ENCODE assay signal across 11 cellular contexts in the genomic region with DNA sequence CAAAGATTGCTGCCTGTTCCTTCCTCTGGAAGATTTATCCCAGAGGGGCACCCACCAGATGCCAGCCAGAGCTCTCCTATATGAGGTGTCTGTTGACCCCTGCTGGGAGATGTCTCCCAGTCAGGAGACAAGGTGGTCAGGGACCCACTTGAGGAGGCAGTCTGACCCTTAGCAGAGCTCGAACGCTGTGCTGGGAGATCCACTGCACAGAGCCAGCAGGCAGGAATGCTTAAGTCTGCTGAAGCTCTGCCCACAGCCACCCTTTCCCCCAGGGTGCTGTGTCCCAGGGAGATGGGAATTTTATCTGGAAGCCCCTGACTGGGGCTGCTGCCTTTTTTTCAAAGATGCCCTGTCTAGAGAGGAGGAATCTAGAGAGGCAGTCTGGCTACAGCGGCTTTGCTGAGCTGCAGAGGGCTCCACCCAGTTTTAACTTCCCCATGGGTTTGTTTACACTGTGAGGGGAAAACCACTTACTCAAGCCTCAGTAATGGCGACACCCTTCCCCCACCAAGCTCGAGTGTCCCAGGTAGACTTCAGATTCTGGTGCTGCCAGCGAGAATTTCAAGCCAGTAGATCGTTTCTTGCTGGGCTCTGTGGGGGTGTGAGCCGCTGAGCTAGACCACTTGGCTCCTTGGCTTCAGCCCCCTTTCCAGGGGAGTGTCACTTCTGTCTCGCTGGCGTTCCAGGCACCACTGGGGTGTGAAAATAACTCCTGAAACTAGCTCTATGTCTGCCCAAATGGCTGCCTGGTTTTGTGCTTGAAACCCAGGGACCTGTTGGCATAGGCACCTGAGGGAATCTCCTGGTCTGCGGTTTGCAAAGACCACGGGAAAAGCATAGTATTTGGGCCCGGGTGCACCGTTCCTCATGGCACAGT. TPM values are rescaled to one million over a fixed set of nuclear protein-coding genes. Genes with fewer than 3 reads are reported as not detected.
DNase-seq lines count a peak whose midpoint lies in the region; ATAC-seq, FAIRE-seq and TF ChIP-seq lines count a peak whose summit lies in the region.
"Had no signal": no experiment of that assay in that cellular context is flagged by ENCODE, and none has a peak within 500 bp of the region (broad histone marks: within the 10 kb centered on the region; RNA-seq: fewer than 3 reads in every experiment).

No MANE protein-coding gene starts in this region.

- H3K9me3 ChIP-seq in kidney (ENCODE audit: control insufficient read depth in 1 of 2, low read length in 2 of 2): no peaks in the 10 kb centered on the region
- no peaks in the 10 kb centered on the region for H3K9me3 ChIP-seq in testis
- H3K9me3 ChIP-seq in gastroesophageal sphincter: no peaks in the 10 kb centered on the region
- H3K9me3 ChIP-seq: esophagus squamous epithelium had no signal

- no peak for FAIRE-seq in kidney (lab: Jason Lieb, UNC)

- H3K27me3 ChIP-seq in testis (no peaks in the 10 kb centered on the region), gastroesophageal sphincter (no peaks in the 10 kb centered on the region)
- H3K27me3 ChIP-seq: esophagus squamous epithelium had no signal

- H3K27ac ChIP-seq in kidney (ENCODE audit: low read depth in 2 of 2, low read length in 2 of 2) (no peak overlapping the region), testis (no peak overlapping the region), gastroesophageal sphincter (no peak overlapping the region)
- H3K27ac ChIP-seq: esophagus squamous epithelium had no signal

- no peak for TF ChIP-seq EP300 in gastroesophageal sphincter (IDR thresholded peaks at IDR 0.05)

- TF ChIP-seq CTCF in NB4 (IDR thresholded peaks at IDR 0.05; ENCODE audit: low read depth, low read length) (no peak), kidney (IDR thresholded peaks at IDR 0.05; ENCODE audit: borderline replicate concordance, extremely low read depth, insufficient read depth) (no peak), testis (IDR thresholded peaks at IDR 0.05) (no peak), gastroesophageal sphincter (IDR thresholded peaks at IDR 0.05) (no peak)

- DNase-seq in NB4 (ENCODE audit: low read depth) (peak; percentile 21), kidney (peak; percentile 23), testis (no peak), DMS 273 (lab: John Stamatoyannopoulos, UW; ENCODE audit: unreplicated experiment) (no peak)
- DNase-seq: activated T-cell treated with anti-CD3 and anti-CD28 coated beads, Interleukin-2, amount 50 U/mL, for 1 hour; esophagus squamous epithelium had no signal

- H3K4me3 ChIP-seq in NB4 (ENCODE audit: low read depth, low read length) (no peak overlapping the region), kidney (ENCODE audit: low read length in 2 of 2) (no peak overlapping the region), testis (no peak overlapping the region), gastroesophageal sphincter (no peak overlapping the region)
- H3K4me3 ChIP-seq: esophagus squamous epithelium had no signal

- no peak overlapping the region for H3K9ac ChIP-seq in kidney (ENCODE audit: low read length in 2 of 2)

- H3K36me3 ChIP-seq in kidney (ENCODE audit: control insufficient read depth in 1 of 2, insufficient read depth in 2 of 2, low read length in 2 of 2): no peaks in the 10 kb centered on the region
- H3K36me3 ChIP-seq in testis (ENCODE audit: low read depth, missing control alignments): no peaks in the 10 kb centered on the region
- no peaks in the 10 kb centered on the region for H3K36me3 ChIP-seq in gastroesophageal sphincter
- H3K36me3 ChIP-seq: esophagus squamous epithelium had no signal

- intact Hi-C loops in kidney (cut with DNase I): no loop called here
- intact Hi-C loops in testis (cut with DNase I; ENCODE audit: low total_unique reads): no loop called here

- no peak for TF ChIP-seq POLR2A in NB4 (IDR thresholded peaks at IDR 0.05; ENCODE audit: extremely low read depth, insufficient read length)
- TF ChIP-seq POLR2A in testis (IDR thresholded peaks at IDR 0.05): no peak
- no peak for TF ChIP-seq POLR2A in gastroesophageal sphincter (IDR thresholded peaks at IDR 0.05)

- H3K4me1 ChIP-seq in kidney (ENCODE audit: control insufficient read depth in 1 of 2, insufficient read depth in 1 of 2, low read depth in 1 of 2, low read length in 2 of 2) (no peaks in the 10 kb centered on the region), testis (no peaks in the 10 kb centered on the region), gastroesophageal sphincter (no peaks in the 10 kb centered on the region)

- WGBS in testis, 2 donors: 78 to 81% methylated on average over 13 to 14 of the region's 14 CpGs
- WGBS in gastroesophageal sphincter (ENCODE audit: low coverage in 1 of 2), 2 donors: 73% methylated on average over 4 of the region's 14 CpGs; no CpG with 5 or more reads in 1 of the 2 donors

- ATAC-seq in GM18870 (IDR thresholded peaks at IDR 0.05; ENCODE audit: unreplicated experiment) (peak; percentile 90), HG02759 (IDR thresholded peaks at IDR 0.05; ENCODE audit: unreplicated experiment) (peak; percentile 88), gastroesophageal sphincter (no peak), esophagus mucosa (no peak)

RNA-seq across cellular contexts. Expression of a gene that starts 51.1 kb away (rescaled TPM):
- not detected for total RNA-seq in kidney
- not detected for polyA plus RNA-seq in kidney (ENCODE audit: insufficient read depth, low read depth, low replicate concordance)
- under 1 TPM; 0.37 to 0.39 TPM for total RNA-seq in testis
- polyA plus RNA-seq in testis (ENCODE audit: insufficient read depth, low read depth, low replicate concordance): not detected
- not detected for total RNA-seq in gastroesophageal sphincter
- total RNA-seq in esophagus mucosa: not detected
- total RNA-seq: esophagus squamous epithelium had no signal
- polyA plus RNA-seq: neural cell had no signal

Comparison
In these comparisons a context has a peak if more than half of its experiments do, and no peak if none do; other contexts are left out.
1. ATAC-seq: peak in GM18870 (single experiment) and HG02759 (single experiment); none in gastroesophageal sphincter (single experiment) and esophagus mucosa (single experiment).
2. DNase-seq: peak in NB4 (single experiment) and kidney (single experiment); none in testis (single experiment) and DMS 273 (single experiment).